ENCODE assay signal across 15 cellular contexts in genomic region chr5:62068554-62068953, GRCh38.
DNase-seq lines count a peak whose midpoint lies in the region; ATAC-seq and TF ChIP-seq lines count a peak whose summit lies in the region.
"Had no signal": no experiment of that assay in that cellular context is flagged by ENCODE, and none has a peak within 500 bp of the region (broad histone marks: within the 10 kb centered on the region; RNA-seq: fewer than 3 reads in every experiment).

No MANE protein-coding gene starts in this region.

- ATAC-seq in WTC11 (peak; percentile 41; the same call in 1 of the 2 replicates), GM21515 (IDR thresholded peaks at IDR 0.05; ENCODE audit: unreplicated experiment) (no peak), HG03280 (IDR thresholded peaks at IDR 0.05; ENCODE audit: unreplicated experiment) (no peak)
- ATAC-seq: GM23338 had no signal

- peak overlapping the region; percentile 30; the same call in 1 of the 2 replicates for H3K27ac Mint-ChIP-seq in WTC11
- H3K27ac Mint-ChIP-seq: CD4-positive, alpha-beta memory T cell; GM23338 had no signal

- H3K4me1 ChIP-seq in HEK293 (ENCODE audit: control insufficient read depth, insufficient read depth, low read length): no peaks in the 10 kb centered on the region

- H3K27me3 Mint-ChIP-seq in WTC11 (ENCODE audit: low read depth): peaks cover 4% of the 10 kb centered on the region; the same call in 1 of the 2 replicates

- H3K4me3 Mint-ChIP-seq in WTC11: no peak overlapping the region
- H3K4me3 Mint-ChIP-seq: CD4-positive, alpha-beta memory T cell; GM23338 had no signal

- no peak overlapping the region for H3K27ac ChIP-seq in HEK293 (ENCODE audit: extremely low read depth, low read depth, low read length)

- peaks cover 39% of the 10 kb centered on the region for H3K4me1 Mint-ChIP-seq in WTC11
- H3K4me1 Mint-ChIP-seq: CD4-positive, alpha-beta memory T cell had no signal

- H3K36me3 Mint-ChIP-seq in WTC11: 0 out of 2 replicates have a peak, but pooled peaks cover 3% of the 10 kb centered on the region
- H3K36me3 Mint-ChIP-seq: CD4-positive, alpha-beta memory T cell had no signal

- peaks cover 5% of the 10 kb centered on the region for H3K9me3 Mint-ChIP-seq in WTC11
- H3K9me3 Mint-ChIP-seq: CD4-positive, alpha-beta memory T cell; GM23338 had no signal

- H3K4me3 ChIP-seq in HEK293 (ENCODE audit: low read depth, low read length): no peak overlapping the region
- H3K4me3 ChIP-seq: GM23338 had no signal

- H3K9me3 ChIP-seq in HEK293 (ENCODE audit: control insufficient read depth, insufficient read depth, low read depth, low read length): no peaks in the 10 kb centered on the region

- TF ChIP-seq CTCF in HEK293 (tag by site-specific recombination; IDR thresholded peaks at IDR 0.05): no peak
- TF ChIP-seq CTCF in WTC11 (IDR thresholded peaks at IDR 0.05): no peak

- CTCF ChIA-PET in HEK293 (lab: Yijun Ruan, JAX): no interaction called here
- CTCF ChIA-PET in WTC11 (lab: Charles Lee): interaction anchor here (0.6 kb wide), 1 partner anchor 75 kb away, joined by 3 read pairs; no protein-coding TSS in a partner anchor

- no peak for DNase-seq in WTC11 (ENCODE audit: low spot score)
- DNase-seq in iPS-NIHi7 (ENCODE audit: extremely low spot score): peak; percentile 18
- DNase-seq in stimulated activated CD4-positive, alpha-beta T cell treated with anti-CD3 and anti-CD28 coated beads, Interleukin-2, amount 100 ng/mL, for 48 hours: no peak
- DNase-seq: C1 segment of cervical spinal cord; Calu3; CD4-positive, alpha-beta memory T cell; COR-L47; DMS53; DMS79 treated with DMSO at 0.1 percent for 48 hours; GF-D8; HCEC 1CT had no signal

- POLR2A ChIA-PET in HEK293 (lab: Yijun Ruan, JAX): no interaction called here
- POLR2A ChIA-PET in WTC11 (lab: Charles Lee): no interaction called here

- H3K36me3 ChIP-seq in HEK293 (ENCODE audit: control insufficient read depth in 2 of 2, insufficient read depth in 1 of 2, low read length in 2 of 2): no peaks in the 10 kb centered on the region

TF ChIP-seq in HEK293, 187 proteins besides CTCF, POLR2A, EP300 and RAD21:
- TF ChIP-seq GLIS1 (tag by site-specific recombination; IDR thresholded peaks at IDR 0.05): peak; percentile 75
- TF ChIP-seq RBAK (tag by site-specific recombination; IDR thresholded peaks at IDR 0.05): no peak
- TF ChIP-seq ZNF664 (tag by site-specific recombination; IDR thresholded peaks at IDR 0.05): no peak
- no peak for TF ChIP-seq FEZF1 (tag by site-specific recombination; IDR thresholded peaks at IDR 0.05)
- TF ChIP-seq ZNF555 (tag by site-specific recombination; conservative IDR thresholded peaks at IDR 0.05): no peak
- no peak for TF ChIP-seq ZNF366 (tag by site-specific recombination; conservative IDR thresholded peaks at IDR 0.05)
- TF ChIP-seq ZNF654 (tag by site-specific recombination; IDR thresholded peaks at IDR 0.05; ENCODE audit: low read depth): no peak
- TF ChIP-seq INSM2 (tag by site-specific recombination; IDR thresholded peaks at IDR 0.05): no peak
- no peak for TF ChIP-seq ZNF274 (IDR thresholded peaks at IDR 0.05; ENCODE audit: low read length)
- no peak for TF ChIP-seq ZNF274 (tag by site-specific recombination; IDR thresholded peaks at IDR 0.05; ENCODE audit: borderline replicate concordance)
- TF ChIP-seq ZNF324 (tag by site-specific recombination; IDR thresholded peaks at IDR 0.05): no peak
- TF ChIP-seq ZNF211 (tag by site-specific recombination; IDR thresholded peaks at IDR 0.05; ENCODE audit: low read depth): no peak
- TF ChIP-seq ZIC2 (tag by site-specific recombination; IDR thresholded peaks at IDR 0.05): peak; percentile 18; the same call in 1 of the 2 replicates

TF ChIP-seq in WTC11, 78 proteins besides CTCF, POLR2A, EP300 and RAD21 (continues in another document):
- 0 out of 2 replicates have a peak, but pooled peaks have one; percentile 10 for TF ChIP-seq USF2 (CRISPR knock-in tag; IDR thresholded peaks at IDR 0.05)
- TF ChIP-seq ZNF396 (CRISPR knock-in tag; IDR thresholded peaks at IDR 0.05; ENCODE audit: borderline replicate concordance): no peak
- TF ChIP-seq SMAD4 (CRISPR knock-in tag; IDR thresholded peaks at IDR 0.05): no peak
- TF ChIP-seq AR (CRISPR knock-in tag; IDR thresholded peaks at IDR 0.05): no peak
- TF ChIP-seq ZNF423 (CRISPR knock-in tag; IDR thresholded peaks at IDR 0.05): peak; percentile 18; the same call in 1 of the 2 replicates
- no peak for TF ChIP-seq ZNF317 (CRISPR knock-in tag; IDR thresholded peaks at IDR 0.05; ENCODE audit: borderline replicate concordance, low read depth)
- no peak for TF ChIP-seq NR1H2 (CRISPR knock-in tag; IDR thresholded peaks at IDR 0.05)
- TF ChIP-seq TP53 (CRISPR knock-in tag; IDR thresholded peaks at IDR 0.05): no peak
- TF ChIP-seq MAX (CRISPR knock-in tag; IDR thresholded peaks at IDR 0.05): no peak
- no peak for TF ChIP-seq ZNF263 (CRISPR knock-in tag; IDR thresholded peaks at IDR 0.05; ENCODE audit: low read depth)
- no peak for TF ChIP-seq ATF3 (CRISPR knock-in tag; conservative IDR thresholded peaks at IDR 0.05)
- no peak for TF ChIP-seq ARID4B (CRISPR knock-in tag; IDR thresholded peaks at IDR 0.05; ENCODE audit: borderline replicate concordance)
- no peak for TF ChIP-seq NFE2L1 (CRISPR knock-in tag; IDR thresholded peaks at IDR 0.05)
- no peak for TF ChIP-seq ZNF232 (CRISPR knock-in tag; IDR thresholded peaks at IDR 0.05)

Comparison
In these comparisons a context has a peak if more than half of its experiments do, and no peak if none do; other contexts are left out.
1. Of the 8 proteins assayed by ChIP-seq in both HEK293 and WTC11: peak only in HEK293: none; only in WTC11: ZNF423; in both: none; in neither: 7.